ENCODE assay signal across 5 cellular contexts in genomic region chr5:1617236-1617755, GRCh38.
DNase-seq lines count a peak whose midpoint lies in the region; ATAC-seq and TF ChIP-seq lines count a peak whose summit lies in the region.
"Not testable (repeated sequence)": the region's sequence is repeated elsewhere in the genome, so short reads cannot be mapped to it uniquely, and the experiment has no call there.

No MANE protein-coding gene starts in this region.

- H3K27me3 Mint-ChIP-seq in endodermal cell (ENCODE audit: insufficient read depth): not testable (repeated sequence)

- H3K9me3 ChIP-seq in BLaER1 treated with 17β-estradiol and CSF1 and Interleukin-3, amounts not matched to agents 10 nM and 100 nM (replicated peaks in 1 of 11): peaks cover 25 to 60% (median 53%) of the 10 kb centered on the region in 11 experiments
- H3K9me3 ChIP-seq in endodermal cell (ENCODE audit: control insufficient read depth, low read length); upper lobe of right lung: not testable (repeated sequence)

- H3K36me3 Mint-ChIP-seq in endodermal cell (ENCODE audit: low read depth): peaks cover 69% of the 10 kb centered on the region

- TF ChIP-seq CTCF in coronary artery (IDR thresholded peaks at IDR 0.05); endodermal cell (conservative IDR thresholded peaks at IDR 0.05); upper lobe of right lung (IDR thresholded peaks at IDR 0.05): not testable (repeated sequence)

- not testable (repeated sequence) for H3K27ac Mint-ChIP-seq in endodermal cell

- peaks cover 20% of the 10 kb centered on the region for H3K9me3 Mint-ChIP-seq in endodermal cell

- H3K4me1 ChIP-seq in BLaER1 treated with 17β-estradiol and CSF1 and Interleukin-3, amounts not matched to agents 10 nM and 100 nM: peaks cover 9 to 55% (median 38%) of the 10 kb centered on the region in 10 experiments; a peak in 18 of 20 replicates
- not testable (repeated sequence) for H3K4me1 ChIP-seq in endodermal cell (ENCODE audit: control insufficient read depth, insufficient read depth, low read length); upper lobe of right lung

- WGBS in endodermal cell (ENCODE audit: insufficient coverage in 1 of 2, insufficient read length in 1 of 2), 2 experiments: 88 to 94% methylated on average over 5 to 16 of the region's 16 CpGs

- H3K36me3 ChIP-seq in BLaER1 treated with 17β-estradiol and CSF1 and Interleukin-3, amounts not matched to agents 10 nM and 100 nM: peaks cover 0 to 26% (median 11%) of the 10 kb centered on the region in 11 experiments; a peak in 10 of 22 replicates
- not testable (repeated sequence) for H3K36me3 ChIP-seq in endodermal cell (ENCODE audit: control insufficient read depth, insufficient read depth, low read length); upper lobe of right lung

- H3K4me3 Mint-ChIP-seq in endodermal cell: not testable (repeated sequence)

- H3K9ac ChIP-seq in BLaER1 treated with 17β-estradiol and CSF1 and Interleukin-3, amounts not matched to agents 10 nM and 100 nM; endodermal cell (ENCODE audit: extremely low read depth, low read length, poor library complexity, severe bottlenecking): not testable (repeated sequence)

- peak; percentile 38 for DNase-seq in activated effector memory CD4-positive, alpha-beta T cell treated with anti-CD3 and anti-CD28 coated beads, Interleukin-2, amount 50 U/mL, for 16 hours
- DNase-seq in coronary artery (ENCODE audit: low spot score) (peak; percentile 19), endodermal cell (peak; percentile 19), upper lobe of right lung (peak; percentile 42)

- not testable (repeated sequence) for H3K4me3 ChIP-seq in BLaER1 treated with 17β-estradiol and CSF1 and Interleukin-3, amounts not matched to agents 10 nM and 100 nM; coronary artery; endodermal cell (ENCODE audit: low read length); upper lobe of right lung

- H3K27me3 ChIP-seq in BLaER1 treated with 17β-estradiol and CSF1 and Interleukin-3, amounts not matched to agents 10 nM and 100 nM: peaks cover 0 to 91% (median 6%) of the 10 kb centered on the region in 11 experiments; a peak in 11 of 22 replicates
- H3K27me3 ChIP-seq in endodermal cell (ENCODE audit: control insufficient read depth, insufficient read depth, low read length, poor library complexity, severe bottlenecking); upper lobe of right lung: not testable (repeated sequence)

- intact Hi-C loops in upper lobe of right lung (cut with DNase I): loop anchor here (10.0 kb wide), 1 partner anchor 132 kb away; no protein-coding TSS in a partner anchor

- not testable (repeated sequence) for H3K4me1 Mint-ChIP-seq in endodermal cell

- not testable (repeated sequence) for ATAC-seq in upper lobe of right lung

- H4K20me1 ChIP-seq in BLaER1 treated with 17β-estradiol and CSF1 and Interleukin-3, amounts not matched to agents 10 nM and 100 nM: peaks cover 0 to 45% (median 3%) of the 10 kb centered on the region in 11 experiments; a peak in 8 of 22 replicates

- peak overlapping the region in 8 of 11 experiments; percentile 61 to 75 (median 68); a peak in 14 of 22 replicates for H3K4me2 ChIP-seq in BLaER1 treated with 17β-estradiol and CSF1 and Interleukin-3, amounts not matched to agents 10 nM and 100 nM

- not testable (repeated sequence) for H3K27ac ChIP-seq in BLaER1 treated with 17β-estradiol and CSF1 and Interleukin-3, amounts not matched to agents 10 nM and 100 nM; coronary artery; endodermal cell (ENCODE audit: low read depth, low read length); upper lobe of right lung
